26 cellular contexts compared by ENCODE assay signal in genomic region chr1:118578276-118578675, GRCh38.
"Had no signal": no experiment of that assay in that cellular context is flagged by ENCODE, and none has a peak within 500 bp of the region (broad histone marks: within the 10 kb centered on the region; RNA-seq: fewer than 3 reads in every experiment).

No MANE protein-coding gene starts in this region.

- H3K4me1 ChIP-seq: stomach, suprapubic skin, testis, thyroid gland, tibial artery, tibial nerve, transverse colon, upper lobe of left lung, upper lobe of right lung, uterus, vagina had no signal

- H3K4me3 ChIP-seq: stomach, suprapubic skin, testis, thoracic aorta, thyroid gland, tibial artery, tibial nerve, transverse colon, upper lobe of left lung, upper lobe of right lung, uterus, vagina had no signal

- H3K27me3 ChIP-seq: stomach, suprapubic skin, testis, thyroid gland, tibial artery, tibial nerve, transverse colon, upper lobe of left lung, upper lobe of right lung, uterus, vagina had no signal

- ATAC-seq: stimulated activated effector memory CD8-positive, alpha-beta T cell treated with anti-CD3 and anti-CD28 coated beads, Interleukin-12 subunit alpha, Interleukin-12 subunit beta, amount 100 ng/mL, for 72 hours; stimulated activated memory B cell treated with anti-CD40 and anti-IgM and Interleukin-4, amounts not matched to agents 10 μg/mL and 1 μg/mL and 100 μg/mL, for 72 hours; stimulated activated naive B cell treated with anti-CD40 and anti-IgM and Interleukin-4, amounts not matched to agents 10 μg/mL and 1 μg/mL and 100 μg/mL, for 72 hours; stimulated activated naive CD8-positive, alpha-beta T cell treated with anti-CD3 and anti-CD28 coated beads, Interleukin-15, amount 100 ng/mL, for 72 hours; stimulated activated naive CD8-positive, alpha-beta T cell treated with anti-CD3 and anti-CD28 coated beads, Interleukin-15, Interleukin-2, amounts not matched to agents 100 U/mL and 50 U/mL, for 24 hours; upper lobe of right lung had no signal

- DNase-seq: stimulated activated CD4-positive, alpha-beta T cell treated with anti-CD3 and anti-CD28 coated beads, Interleukin-2, amount 100 ng/mL, for 48 hours; stimulated activated CD4-positive, alpha-beta T cell treated with anti-CD3 and anti-CD28 coated beads, Interleukin-4, amount 100 ng/mL, for 1 hour; stimulated activated CD4-positive, alpha-beta T cell treated with anti-CD3 and anti-CD28 coated beads, Interleukin-4, amount 100 ng/mL, for 24 hours; stimulated activated CD4-positive, alpha-beta T cell treated with anti-CD3 and anti-CD28 coated beads, Interleukin-4, amount 100 ng/mL, for 4 hours; stimulated activated CD8-positive, alpha-beta memory T cell treated with anti-CD3 and anti-CD28 coated beads, Interleukin-4, amount 100 ng/mL, for 48 hours; stimulated activated naive B cell treated with anti-CD40 and anti-IgM and Interleukin-4, amounts not matched to agents 10 μg/mL and 1 μg/mL and 100 μg/mL, for 72 hours; stimulated activated naive CD4-positive, alpha-beta T cell; stimulated activated naive CD4-positive, alpha-beta T cell treated with Interleukin-2 at 50 U/mL for 16 hours; stimulated activated naive CD8-positive, alpha-beta T cell treated with anti-CD3 and anti-CD28 coated beads, Interleukin-15, amount 100 ng/mL, for 72 hours; stimulated activated naive CD8-positive, alpha-beta T cell treated with anti-CD3 and anti-CD28 coated beads, Interleukin-15, Interleukin-2, amounts not matched to agents 100 U/mL and 50 U/mL, for 24 hours; stomach; substantia nigra; testis; thyroid gland; tibial artery; transverse colon; trophoblast cell; upper lobe of left lung; upper lobe of right lung; uterus had no signal

- H3K9me3 ChIP-seq: suprapubic skin, testis, thoracic aorta, thyroid gland, uterus, vagina had no signal

- H3K36me3 ChIP-seq: stomach, suprapubic skin, thoracic aorta, thyroid gland, tibial artery, tibial nerve, transverse colon, upper lobe of left lung, upper lobe of right lung, uterus, vagina had no signal

- H3K27ac ChIP-seq: stomach, suprapubic skin, testis, thoracic aorta, thyroid gland, tibial artery, tibial nerve, transverse colon, upper lobe of left lung, upper lobe of right lung, uterus, vagina had no signal
